ENCODE assay signal across 12 cellular contexts in the genomic region with DNA sequence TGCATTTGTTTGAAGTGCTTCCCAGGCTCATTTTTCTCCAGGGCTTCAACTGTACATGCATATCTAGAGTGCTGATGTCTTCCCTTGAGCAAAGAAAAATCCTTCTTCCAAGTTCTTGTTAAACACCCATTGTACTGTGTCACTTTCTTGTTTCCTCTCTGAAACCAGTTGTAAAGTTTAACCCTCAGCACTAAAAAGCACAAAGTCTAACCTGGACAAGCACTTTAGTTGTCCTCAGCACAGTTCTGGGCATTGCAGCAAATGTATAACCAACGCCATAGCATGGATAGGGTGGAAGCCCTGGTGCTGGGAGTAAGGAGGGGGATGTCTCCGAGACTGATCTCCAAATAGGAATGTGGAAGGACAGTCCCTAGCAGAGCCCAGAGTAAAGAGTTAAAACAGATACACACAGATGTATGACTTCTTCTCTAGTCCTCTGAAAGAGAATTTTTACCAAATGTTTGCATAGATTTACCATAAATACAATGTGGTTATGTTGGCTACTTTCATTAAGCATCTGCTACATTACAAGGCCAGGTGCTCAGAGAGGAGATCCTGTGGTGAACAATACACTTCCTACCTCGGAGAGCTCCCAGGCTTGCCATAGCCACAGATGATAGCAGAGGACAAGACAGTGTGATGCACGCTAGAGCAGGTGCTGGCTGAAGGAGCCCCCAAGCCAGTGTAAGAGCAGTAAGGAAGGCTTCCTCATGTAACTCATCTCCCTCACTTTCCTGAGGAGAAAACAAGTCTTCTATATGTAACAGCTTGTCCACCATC. TPM values are rescaled to one million over a fixed set of nuclear protein-coding genes. Genes with fewer than 3 reads are reported as not detected.
A peak's percentile ranks its signal among the peaks of the same experiment; 100 is the strongest.
DNase-seq lines count a peak whose midpoint lies in the region; ATAC-seq lines count a peak whose summit lies in the region.
"Had no signal": no experiment of that assay in that cellular context is flagged by ENCODE, and none has a peak within 500 bp of the region (broad histone marks: within the 10 kb centered on the region; RNA-seq: fewer than 3 reads in every experiment).

No MANE protein-coding gene starts in this region.

- no peaks in the 10 kb centered on the region for H3K27me3 ChIP-seq in MG63

- H3K9me3 Mint-ChIP-seq in immature natural killer cell, result no peaks in the 10 kb centered on the region
- H3K9me3 Mint-ChIP-seq: CD4-positive, alpha-beta memory T cell; nephron progenitor cell had no signal

- no peak overlapping the region for H3K4me3 Mint-ChIP-seq in immature natural killer cell
- H3K4me3 Mint-ChIP-seq: nephron progenitor cell had no signal

- H3K4me3 ChIP-seq in MG63, result no peak overlapping the region

- no peak overlapping the region for H3K27ac Mint-ChIP-seq in immature natural killer cell
- H3K27ac Mint-ChIP-seq: nephron progenitor cell had no signal

- peak; percentile 66 for ATAC-seq in GM18519 (IDR thresholded peaks at IDR 0.05; ENCODE audit: low FRiP score, unreplicated experiment)
- ATAC-seq in GM21447 (IDR thresholded peaks at IDR 0.05; ENCODE audit: unreplicated experiment), result peak; percentile 76
- ATAC-seq in HG03064 (IDR thresholded peaks at IDR 0.05; ENCODE audit: low read depth, unreplicated experiment), result peak; percentile 75

- H3K27ac ChIP-seq in substantia nigra (ENCODE audit: low read depth, low read length, poor library complexity, severe bottlenecking), result no peak overlapping the region

- peak; percentile 27 for DNase-seq in RPMI8226
- no peak for DNase-seq in NCI-H2107 (lab: John Stamatoyannopoulos, UW)
- DNase-seq in substantia nigra (lab: John Stamatoyannopoulos, UW), result no peak
- DNase-seq in MG63, result no peak
- no peak for DNase-seq in immature natural killer cell
- DNase-seq: CD4-positive, alpha-beta memory T cell; nephron progenitor cell; stimulated activated CD4-positive, alpha-beta T cell treated with anti-CD3 and anti-CD28 coated beads, Interleukin-4, amount 100 ng/mL, for 24 hours; trophoblast cell had no signal

- H3K36me3 Mint-ChIP-seq in immature natural killer cell, result no peaks in the 10 kb centered on the region
- H3K36me3 Mint-ChIP-seq: CD4-positive, alpha-beta memory T cell had no signal

- no peaks in the 10 kb centered on the region for H3K36me3 ChIP-seq in MG63

- H3K4me1 Mint-ChIP-seq in immature natural killer cell, result peaks cover 10 to 19% of the 10 kb centered on the region in 2 donors

- peaks cover 0 to 3% (median 0%) of the 10 kb centered on the region in 3 donors for H3K27me3 Mint-ChIP-seq in immature natural killer cell (ENCODE audit: low read depth in 3 of 3)
- H3K27me3 Mint-ChIP-seq: CD4-positive, alpha-beta memory T cell had no signal

- H3K9me3 ChIP-seq in MG63, result peaks cover 3% of the 10 kb centered on the region; the same call in 1 of the 2 replicates

RNA-seq across cellular contexts. Expression of a gene that starts 57.0 kb away (rescaled TPM):
- 0.69 TPM in 1 of 2 replicates, not detected in the other for total RNA-seq in MG63 (2014; rRNA removed; shearing (Covaris generic); ENCODE audit: low replicate concordance)
- under 1 TPM in 1 of 3 donors, not detected in 2; 0.44 TPM for polyA plus RNA-seq in immature natural killer cell
- total RNA-seq: CD4-positive, alpha-beta memory T cell had no signal
